ENCODE assay signal across 1 cellular context in the genomic region with DNA sequence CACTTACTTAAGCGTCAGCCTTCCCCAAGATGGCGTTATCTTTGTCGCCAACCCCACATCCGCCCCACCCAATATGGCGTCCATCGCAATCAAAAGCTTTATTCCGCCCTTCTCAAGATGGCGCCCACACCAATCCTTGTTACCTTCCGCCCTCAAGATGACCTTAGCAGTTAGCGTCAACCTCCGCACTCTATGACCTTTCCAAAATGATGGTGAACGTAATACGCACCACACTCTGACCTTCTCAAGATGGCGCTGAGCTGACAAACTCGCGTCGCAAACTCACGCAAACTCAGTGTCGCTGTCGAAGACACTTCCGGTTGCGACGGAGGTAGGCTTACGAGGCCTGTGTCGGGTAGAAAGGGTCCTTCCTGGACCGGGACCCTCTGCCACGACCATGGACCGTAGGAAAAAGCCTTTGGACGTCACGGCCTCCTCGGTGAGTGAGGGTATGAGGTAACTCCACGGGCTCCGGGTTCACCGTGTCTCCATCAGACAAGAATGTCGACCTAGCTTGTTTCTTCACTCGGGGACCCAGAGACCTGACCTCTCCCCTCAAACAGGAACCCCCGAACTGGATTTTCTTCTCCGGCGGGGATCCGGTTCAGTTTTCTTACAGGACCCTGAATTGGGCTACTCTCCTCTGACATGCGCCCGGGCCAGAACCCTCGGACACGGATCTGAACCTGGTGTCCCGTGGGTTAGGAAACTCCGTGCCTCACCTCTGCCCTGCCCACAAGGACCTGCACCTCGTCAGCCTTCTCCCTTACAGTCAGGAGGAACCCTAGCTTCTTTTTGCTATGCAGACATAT.
A peak's percentile ranks its signal among the peaks of the same experiment; 100 is the strongest.
TF ChIP-seq lines count a peak whose summit lies in the region.

A gene (plus strand): TSS at position 323 of the 812 bp plus-strand sequence. CDS start 75 bp downstream, at position 398.

TF ChIP-seq in GM12878, 131 proteins besides CTCF, POLR2A, EP300 and RAD21 (continued from another document and continues in another):
- TF ChIP-seq, protein P1, sequence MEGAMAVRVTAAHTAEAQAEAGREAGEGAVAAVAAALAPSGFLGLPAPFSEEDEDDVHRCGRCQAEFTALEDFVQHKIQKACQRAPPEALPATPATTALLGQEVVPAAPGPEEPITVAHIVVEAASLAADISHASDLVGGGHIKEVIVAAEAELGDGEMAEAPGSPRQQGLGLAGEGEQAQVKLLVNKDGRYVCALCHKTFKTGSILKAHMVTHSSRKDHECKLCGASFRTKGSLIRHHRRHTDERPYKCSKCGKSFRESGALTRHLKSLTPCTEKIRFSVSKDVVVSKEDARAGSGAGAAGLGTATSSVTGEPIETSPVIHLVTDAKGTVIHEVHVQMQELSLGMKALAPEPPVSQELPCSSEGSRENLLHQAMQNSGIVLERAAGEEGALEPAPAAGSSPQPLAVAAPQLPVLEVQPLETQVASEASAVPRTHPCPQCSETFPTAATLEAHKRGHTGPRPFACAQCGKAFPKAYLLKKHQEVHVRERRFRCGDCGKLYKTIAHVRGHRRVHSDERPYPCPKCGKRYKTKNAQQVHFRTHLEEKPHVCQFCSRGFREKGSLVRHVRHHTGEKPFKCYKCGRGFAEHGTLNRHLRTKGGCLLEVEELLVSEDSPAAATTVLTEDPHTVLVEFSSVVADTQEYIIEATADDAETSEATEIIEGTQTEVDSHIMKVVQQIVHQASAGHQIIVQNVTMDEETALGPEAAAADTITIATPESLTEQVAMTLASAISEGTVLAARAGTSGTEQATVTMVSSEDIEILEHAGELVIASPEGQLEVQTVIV (IDR thresholded peaks at IDR 0.05; ENCODE audit: borderline replicate concordance, partially characterized antibody), result peak; percentile 99
- TF ChIP-seq FOXM1 (IDR thresholded peaks at IDR 0.05; ENCODE audit: low read depth, low read length) (no peak), NR2F1 (conservative IDR thresholded peaks at IDR 0.05) (peak; percentile 96), POLR2AphosphoS5 (IDR thresholded peaks at IDR 0.05; ENCODE audit: low read length) (peak; percentile 98), NRF1 (conservative IDR thresholded peaks at IDR 0.05; ENCODE audit: low read depth, low read length) (peak; percentile 74), FOS (IDR thresholded peaks at IDR 0.05; ENCODE audit: borderline replicate concordance, extremely low read depth, insufficient read length) (no peak), SIN3A (IDR thresholded peaks at IDR 0.05; ENCODE audit: low read depth, low read length) (peak; percentile 27; the same call in 1 of the 2 replicates), STAT3 (IDR thresholded peaks at IDR 0.05; ENCODE audit: low read depth, low read length) (no peak), ATF7 (IDR thresholded peaks at IDR 0.05; ENCODE audit: low read depth) (peak; percentile 93), PAX8 (IDR thresholded peaks at IDR 0.05) (no peak), KAT2A (conservative IDR thresholded peaks at IDR 0.05; ENCODE audit: control insufficient read depth, low read depth, low read length) (no peak), SMC3 (IDR thresholded peaks at IDR 0.05; ENCODE audit: borderline replicate concordance, low read length) (no peak), ZNF24 (IDR thresholded peaks at IDR 0.05) (no peak), SUZ12 (IDR thresholded peaks at IDR 0.05; ENCODE audit: unreplicated experiment) (no peak), BACH1 (IDR thresholded peaks at IDR 0.05; ENCODE audit: borderline replicate concordance) (peak; percentile 65; the same call in 1 of the 2 replicates), CREB1 (IDR thresholded peaks at IDR 0.05; ENCODE audit: low read depth) (peak; percentile 98), STAT1 (conservative IDR thresholded peaks at IDR 0.05) (peak; percentile 96; the same call in 1 of the 2 replicates), ESRRA (IDR thresholded peaks at IDR 0.05; ENCODE audit: low read length) (peak; percentile 97), GABPA (IDR thresholded peaks at IDR 0.05; ENCODE audit: low read depth) (peak; percentile 89), DPF2 (IDR thresholded peaks at IDR 0.05) (peak; percentile 45; the same call in 1 of the 2 replicates), MEF2B (IDR thresholded peaks at IDR 0.05; ENCODE audit: partially characterized antibody, poor library complexity, severe bottlenecking) (peak; percentile 66), POU2F2 (IDR thresholded peaks at IDR 0.05; ENCODE audit: borderline replicate concordance, low read depth, low read length) (peak; percentile 72; the same call in 2 of the 3 replicates), IRF4 (IDR thresholded peaks at IDR 0.05; ENCODE audit: low read depth, low read length) (peak; percentile 79; the same call in 1 of the 2 replicates), TCF7 (IDR thresholded peaks at IDR 0.05; ENCODE audit: borderline replicate concordance) (no peak; the same call in 1 of the 2 replicates), YBX1 (IDR thresholded peaks at IDR 0.05) (no peak), SMAD1 (IDR thresholded peaks at IDR 0.05; ENCODE audit: low read depth, partially characterized antibody) (no peak), POLR2AphosphoS2 (IDR thresholded peaks at IDR 0.05; ENCODE audit: low read depth, low read length) (peak; percentile 88; the same call in 1 of the 2 replicates), RELA (IDR thresholded peaks at IDR 0.05; ENCODE audit: borderline replicate concordance, partially characterized antibody) (peak; percentile 99), SUPT20H (IDR thresholded peaks at IDR 0.05; ENCODE audit: borderline replicate concordance, control insufficient read depth, low read depth, low read length) (no peak), TCF3 (IDR thresholded peaks at IDR 0.05; ENCODE audit: borderline replicate concordance, insufficient read depth, low read depth, low read length) (no peak)
- TF ChIP-seq, protein P2, sequence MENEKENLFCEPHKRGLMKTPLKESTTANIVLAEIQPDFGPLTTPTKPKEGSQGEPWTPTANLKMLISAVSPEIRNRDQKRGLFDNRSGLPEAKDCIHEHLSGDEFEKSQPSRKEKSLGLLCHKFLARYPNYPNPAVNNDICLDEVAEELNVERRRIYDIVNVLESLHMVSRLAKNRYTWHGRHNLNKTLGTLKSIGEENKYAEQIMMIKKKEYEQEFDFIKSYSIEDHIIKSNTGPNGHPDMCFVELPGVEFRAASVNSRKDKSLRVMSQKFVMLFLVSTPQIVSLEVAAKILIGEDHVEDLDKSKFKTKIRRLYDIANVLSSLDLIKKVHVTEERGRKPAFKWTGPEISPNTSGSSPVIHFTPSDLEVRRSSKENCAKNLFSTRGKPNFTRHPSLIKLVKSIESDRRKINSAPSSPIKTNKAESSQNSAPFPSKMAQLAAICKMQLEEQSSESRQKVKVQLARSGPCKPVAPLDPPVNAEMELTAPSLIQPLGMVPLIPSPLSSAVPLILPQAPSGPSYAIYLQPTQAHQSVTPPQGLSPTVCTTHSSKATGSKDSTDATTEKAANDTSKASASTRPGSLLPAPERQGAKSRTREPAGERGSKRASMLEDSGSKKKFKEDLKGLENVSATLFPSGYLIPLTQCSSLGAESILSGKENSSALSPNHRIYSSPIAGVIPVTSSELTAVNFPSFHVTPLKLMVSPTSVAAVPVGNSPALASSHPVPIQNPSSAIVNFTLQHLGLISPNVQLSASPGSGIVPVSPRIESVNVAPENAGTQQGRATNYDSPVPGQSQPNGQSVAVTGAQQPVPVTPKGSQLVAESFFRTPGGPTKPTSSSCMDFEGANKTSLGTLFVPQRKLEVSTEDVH (IDR thresholded peaks at IDR 0.05; ENCODE audit: low read depth, partially characterized antibody), result peak; percentile 80
- TF ChIP-seq, protein P3, sequence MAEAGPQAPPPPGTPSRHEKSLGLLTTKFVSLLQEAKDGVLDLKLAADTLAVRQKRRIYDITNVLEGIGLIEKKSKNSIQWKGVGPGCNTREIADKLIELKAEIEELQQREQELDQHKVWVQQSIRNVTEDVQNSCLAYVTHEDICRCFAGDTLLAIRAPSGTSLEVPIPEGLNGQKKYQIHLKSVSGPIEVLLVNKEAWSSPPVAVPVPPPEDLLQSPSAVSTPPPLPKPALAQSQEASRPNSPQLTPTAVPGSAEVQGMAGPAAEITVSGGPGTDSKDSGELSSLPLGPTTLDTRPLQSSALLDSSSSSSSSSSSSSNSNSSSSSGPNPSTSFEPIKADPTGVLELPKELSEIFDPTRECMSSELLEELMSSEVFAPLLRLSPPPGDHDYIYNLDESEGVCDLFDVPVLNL (IDR thresholded peaks at IDR 0.05; ENCODE audit: low read depth, low read length), result no peak
- TF ChIP-seq, protein P4, sequence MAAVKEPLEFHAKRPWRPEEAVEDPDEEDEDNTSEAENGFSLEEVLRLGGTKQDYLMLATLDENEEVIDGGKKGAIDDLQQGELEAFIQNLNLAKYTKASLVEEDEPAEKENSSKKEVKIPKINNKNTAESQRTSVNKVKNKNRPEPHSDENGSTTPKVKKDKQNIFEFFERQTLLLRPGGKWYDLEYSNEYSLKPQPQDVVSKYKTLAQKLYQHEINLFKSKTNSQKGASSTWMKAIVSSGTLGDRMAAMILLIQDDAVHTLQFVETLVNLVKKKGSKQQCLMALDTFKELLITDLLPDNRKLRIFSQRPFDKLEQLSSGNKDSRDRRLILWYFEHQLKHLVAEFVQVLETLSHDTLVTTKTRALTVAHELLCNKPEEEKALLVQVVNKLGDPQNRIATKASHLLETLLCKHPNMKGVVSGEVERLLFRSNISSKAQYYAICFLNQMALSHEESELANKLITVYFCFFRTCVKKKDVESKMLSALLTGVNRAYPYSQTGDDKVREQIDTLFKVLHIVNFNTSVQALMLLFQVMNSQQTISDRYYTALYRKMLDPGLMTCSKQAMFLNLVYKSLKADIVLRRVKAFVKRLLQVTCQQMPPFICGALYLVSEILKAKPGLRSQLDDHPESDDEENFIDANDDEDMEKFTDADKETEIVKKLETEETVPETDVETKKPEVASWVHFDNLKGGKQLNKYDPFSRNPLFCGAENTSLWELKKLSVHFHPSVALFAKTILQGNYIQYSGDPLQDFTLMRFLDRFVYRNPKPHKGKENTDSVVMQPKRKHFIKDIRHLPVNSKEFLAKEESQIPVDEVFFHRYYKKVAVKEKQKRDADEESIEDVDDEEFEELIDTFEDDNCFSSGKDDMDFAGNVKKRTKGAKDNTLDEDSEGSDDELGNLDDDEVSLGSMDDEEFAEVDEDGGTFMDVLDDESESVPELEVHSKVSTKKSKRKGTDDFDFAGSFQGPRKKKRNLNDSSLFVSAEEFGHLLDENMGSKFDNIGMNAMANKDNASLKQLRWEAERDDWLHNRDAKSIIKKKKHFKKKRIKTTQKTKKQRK (IDR thresholded peaks at IDR 0.05; ENCODE audit: low read depth, low read length), result no peak
- TF ChIP-seq, protein P5, sequence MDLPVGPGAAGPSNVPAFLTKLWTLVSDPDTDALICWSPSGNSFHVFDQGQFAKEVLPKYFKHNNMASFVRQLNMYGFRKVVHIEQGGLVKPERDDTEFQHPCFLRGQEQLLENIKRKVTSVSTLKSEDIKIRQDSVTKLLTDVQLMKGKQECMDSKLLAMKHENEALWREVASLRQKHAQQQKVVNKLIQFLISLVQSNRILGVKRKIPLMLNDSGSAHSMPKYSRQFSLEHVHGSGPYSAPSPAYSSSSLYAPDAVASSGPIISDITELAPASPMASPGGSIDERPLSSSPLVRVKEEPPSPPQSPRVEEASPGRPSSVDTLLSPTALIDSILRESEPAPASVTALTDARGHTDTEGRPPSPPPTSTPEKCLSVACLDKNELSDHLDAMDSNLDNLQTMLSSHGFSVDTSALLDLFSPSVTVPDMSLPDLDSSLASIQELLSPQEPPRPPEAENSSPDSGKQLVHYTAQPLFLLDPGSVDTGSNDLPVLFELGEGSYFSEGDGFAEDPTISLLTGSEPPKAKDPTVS (IDR thresholded peaks at IDR 0.05; ENCODE audit: low read depth, low read length), result peak; percentile 49; the same call in 1 of the 2 replicates
- TF ChIP-seq, protein P6, sequence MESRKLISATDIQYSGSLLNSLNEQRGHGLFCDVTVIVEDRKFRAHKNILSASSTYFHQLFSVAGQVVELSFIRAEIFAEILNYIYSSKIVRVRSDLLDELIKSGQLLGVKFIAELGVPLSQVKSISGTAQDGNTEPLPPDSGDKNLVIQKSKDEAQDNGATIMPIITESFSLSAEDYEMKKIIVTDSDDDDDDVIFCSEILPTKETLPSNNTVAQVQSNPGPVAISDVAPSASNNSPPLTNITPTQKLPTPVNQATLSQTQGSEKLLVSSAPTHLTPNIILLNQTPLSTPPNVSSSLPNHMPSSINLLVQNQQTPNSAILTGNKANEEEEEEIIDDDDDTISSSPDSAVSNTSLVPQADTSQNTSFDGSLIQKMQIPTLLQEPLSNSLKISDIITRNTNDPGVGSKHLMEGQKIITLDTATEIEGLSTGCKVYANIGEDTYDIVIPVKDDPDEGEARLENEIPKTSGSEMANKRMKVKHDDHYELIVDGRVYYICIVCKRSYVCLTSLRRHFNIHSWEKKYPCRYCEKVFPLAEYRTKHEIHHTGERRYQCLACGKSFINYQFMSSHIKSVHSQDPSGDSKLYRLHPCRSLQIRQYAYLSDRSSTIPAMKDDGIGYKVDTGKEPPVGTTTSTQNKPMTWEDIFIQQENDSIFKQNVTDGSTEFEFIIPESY (IDR thresholded peaks at IDR 0.05), result no peak; the same call in 1 of the 2 replicates
- TF ChIP-seq, protein P7, sequence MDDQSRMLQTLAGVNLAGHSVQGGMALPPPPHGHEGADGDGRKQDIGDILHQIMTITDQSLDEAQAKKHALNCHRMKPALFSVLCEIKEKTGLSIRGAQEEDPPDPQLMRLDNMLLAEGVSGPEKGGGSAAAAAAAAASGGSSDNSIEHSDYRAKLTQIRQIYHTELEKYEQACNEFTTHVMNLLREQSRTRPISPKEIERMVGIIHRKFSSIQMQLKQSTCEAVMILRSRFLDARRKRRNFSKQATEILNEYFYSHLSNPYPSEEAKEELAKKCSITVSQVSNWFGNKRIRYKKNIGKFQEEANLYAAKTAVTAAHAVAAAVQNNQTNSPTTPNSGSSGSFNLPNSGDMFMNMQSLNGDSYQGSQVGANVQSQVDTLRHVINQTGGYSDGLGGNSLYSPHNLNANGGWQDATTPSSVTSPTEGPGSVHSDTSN (IDR thresholded peaks at IDR 0.05; ENCODE audit: insufficient replicate concordance, low read depth, low read length), result peak; percentile 49
- TF ChIP-seq, protein P8, sequence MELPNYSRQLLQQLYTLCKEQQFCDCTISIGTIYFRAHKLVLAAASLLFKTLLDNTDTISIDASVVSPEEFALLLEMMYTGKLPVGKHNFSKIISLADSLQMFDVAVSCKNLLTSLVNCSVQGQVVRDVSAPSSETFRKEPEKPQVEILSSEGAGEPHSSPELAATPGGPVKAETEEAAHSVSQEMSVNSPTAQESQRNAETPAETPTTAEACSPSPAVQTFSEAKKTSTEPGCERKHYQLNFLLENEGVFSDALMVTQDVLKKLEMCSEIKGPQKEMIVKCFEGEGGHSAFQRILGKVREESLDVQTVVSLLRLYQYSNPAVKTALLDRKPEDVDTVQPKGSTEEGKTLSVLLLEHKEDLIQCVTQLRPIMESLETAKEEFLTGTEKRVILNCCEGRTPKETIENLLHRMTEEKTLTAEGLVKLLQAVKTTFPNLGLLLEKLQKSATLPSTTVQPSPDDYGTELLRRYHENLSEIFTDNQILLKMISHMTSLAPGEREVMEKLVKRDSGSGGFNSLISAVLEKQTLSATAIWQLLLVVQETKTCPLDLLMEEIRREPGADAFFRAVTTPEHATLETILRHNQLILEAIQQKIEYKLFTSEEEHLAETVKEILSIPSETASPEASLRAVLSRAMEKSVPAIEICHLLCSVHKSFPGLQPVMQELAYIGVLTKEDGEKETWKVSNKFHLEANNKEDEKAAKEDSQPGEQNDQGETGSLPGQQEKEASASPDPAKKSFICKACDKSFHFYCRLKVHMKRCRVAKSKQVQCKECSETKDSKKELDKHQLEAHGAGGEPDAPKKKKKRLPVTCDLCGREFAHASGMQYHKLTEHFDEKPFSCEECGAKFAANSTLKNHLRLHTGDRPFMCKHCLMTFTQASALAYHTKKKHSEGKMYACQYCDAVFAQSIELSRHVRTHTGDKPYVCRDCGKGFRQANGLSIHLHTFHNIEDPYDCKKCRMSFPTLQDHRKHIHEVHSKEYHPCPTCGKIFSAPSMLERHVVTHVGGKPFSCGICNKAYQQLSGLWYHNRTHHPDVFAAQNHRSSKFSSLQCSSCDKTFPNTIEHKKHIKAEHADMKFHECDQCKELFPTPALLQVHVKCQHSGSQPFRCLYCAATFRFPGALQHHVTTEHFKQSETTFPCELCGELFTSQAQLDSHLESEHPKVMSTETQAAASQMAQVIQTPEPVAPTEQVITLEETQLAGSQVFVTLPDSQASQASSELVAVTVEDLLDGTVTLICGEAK (IDR thresholded peaks at IDR 0.05; ENCODE audit: borderline replicate concordance), result peak; percentile 93
